ENCODE assay signal across 12 cellular contexts in genomic region chr11:43547411-43547718, GRCh38.
DNase-seq lines count a peak whose midpoint lies in the region; ATAC-seq, FAIRE-seq and TF ChIP-seq lines count a peak whose summit lies in the region.
"Had no signal": no experiment of that assay in that cellular context is flagged by ENCODE, and none has a peak within 500 bp of the region (broad histone marks: within the 10 kb centered on the region; RNA-seq: fewer than 3 reads in every experiment).

No MANE protein-coding gene starts in this region.

- WGBS in HepG2 (ENCODE audit: low lambda C conversion rate) = 0% methylated on average over 2 of the region's 26 CpGs
- 5% methylated on average over 18 of the region's 26 CpGs; no CpG with 5 or more reads in 1 of the 2 donors for WGBS in upper lobe of left lung, 2 donors

- H3K27me3 ChIP-seq in breast epithelium (peaks cover 0 to 12% of the 10 kb centered on the region in 2 donors), dorsolateral prefrontal cortex (peaks cover 0 to 23% (median 0%) of the 10 kb centered on the region in 45 donors), HepG2 (ENCODE audit: control insufficient read depth in 1 of 2, insufficient read depth in 2 of 2, low read length in 2 of 2) (peaks cover 4 to 39% of the 10 kb centered on the region in 2 experiments; a peak in 4 of 5 replicates), upper lobe of left lung (peaks cover 0 to 14% (median 5%) of the 10 kb centered on the region in 4 donors)
- H3K27me3 ChIP-seq: BE2C had no signal

- no peaks in the 10 kb centered on the region for H3K27me3 Mint-ChIP-seq in MCF 10A (ENCODE audit: insufficient read depth, unreplicated experiment)

- no peak overlapping the region for H3K27ac Mint-ChIP-seq in MCF 10A (ENCODE audit: low read depth, unreplicated experiment)
- H3K27ac Mint-ChIP-seq: activated naive CD4-positive, alpha-beta T cell treated with anti-CD3 and anti-CD28 coated beads, Interleukin-2, amount 50 U/mL, for 24 hours; effector memory CD8-positive, alpha-beta T cell had no signal

- H3K36me3 ChIP-seq in breast epithelium (no peaks in the 10 kb centered on the region), HepG2 (replicated peaks in 1 of 2; ENCODE audit: control insufficient read depth in 1 of 2, insufficient read depth in 2 of 2, low read length in 2 of 2) (no peaks in the 10 kb centered on the region), upper lobe of left lung (no peaks in the 10 kb centered on the region)
- H3K36me3 ChIP-seq: BE2C had no signal

- in situ Hi-C loops in HepG2 (cut with HindIII; ENCODE audit: extremely low pct_ligation_motif_present, low pct_unique_long_range_greater_than_20kb) = no loop called here

- FAIRE-seq in HepG2 (lab: Jason Lieb, UNC) = no peak

- no peak for DNase-seq in breast epithelium (ENCODE audit: low spot score in 2 of 2)
- no peak for DNase-seq in MCF 10A (ENCODE audit: unreplicated experiment)
- peak in 3 of 10 donors; percentile 51 to 69 (median 57) for DNase-seq in dorsolateral prefrontal cortex
- DNase-seq in HepG2 (ENCODE audit: low spot score) = no peak
- DNase-seq in upper lobe of left lung = peak in 1 of 2 donors; percentile 71
- no peak for DNase-seq in occipital lobe (lab: John Stamatoyannopoulos, UW)
- DNase-seq: BE2C; effector memory CD8-positive, alpha-beta T cell; NCI-H2107 had no signal

- peak overlapping the region; percentile 65 for H3K4me2 ChIP-seq in HepG2 (ENCODE audit: low read depth, low read length)

- H3K4me1 ChIP-seq in breast epithelium (no peaks in the 10 kb centered on the region), HepG2 (ENCODE audit: insufficient read depth, low read length) (peaks cover 23% of the 10 kb centered on the region), upper lobe of left lung (peaks cover 2 to 17% (median 7%) of the 10 kb centered on the region in 4 donors)
- H3K4me1 ChIP-seq: BE2C had no signal

- TF ChIP-seq CTCF in breast epithelium (IDR thresholded peaks at IDR 0.05) (no peak), MCF 10A (IDR thresholded peaks at IDR 0.05; ENCODE audit: unreplicated experiment) (no peak), dorsolateral prefrontal cortex (IDR thresholded peaks at IDR 0.05 in 54 of 56, conservative IDR thresholded peaks at IDR 0.05 in 2 of 56; ENCODE audit: low read depth in 1 of 56, partially characterized antibody in 56 of 56) (no peak), HepG2 (CRISPR knock-in tag; IDR thresholded peaks at IDR 0.05) (no peak), upper lobe of left lung (IDR thresholded peaks at IDR 0.05) (no peak)

- no peaks in the 10 kb centered on the region for H3K4me1 Mint-ChIP-seq in MCF 10A (ENCODE audit: insufficient read depth, unreplicated experiment)
- H3K4me1 Mint-ChIP-seq: activated naive CD4-positive, alpha-beta T cell treated with anti-CD3 and anti-CD28 coated beads, Interleukin-2, amount 50 U/mL, for 24 hours had no signal

- TF ChIP-seq POLR2A in breast epithelium (IDR thresholded peaks at IDR 0.05) (no peak), HepG2 (IDR thresholded peaks at IDR 0.05; ENCODE audit: insufficient read depth in 1 of 2, low read depth in 2 of 2, low read length in 2 of 2) (no peak), upper lobe of left lung (IDR thresholded peaks at IDR 0.05) (no peak)

- POLR2A ChIA-PET in MCF 10A (lab: Yijun Ruan, JAX) (no interaction called here), HepG2 (lab: Yijun Ruan, JAX) (no interaction called here)

- no peak overlapping the region for H3K27ac ChIP-seq in breast epithelium
- peak overlapping the region in 25 of 59 donors; percentile 13 to 79 (median 60) for H3K27ac ChIP-seq in dorsolateral prefrontal cortex
- no peak overlapping the region for H3K27ac ChIP-seq in HepG2 (ENCODE audit: extremely low read length, insufficient read depth, low read length)
- no peak overlapping the region for H3K27ac ChIP-seq in upper lobe of left lung

- H2AFZ ChIP-seq in HepG2 (ENCODE audit: low read length) = no peak overlapping the region

- no peak overlapping the region for H3K9ac ChIP-seq in HepG2 (ENCODE audit: insufficient read depth, low read depth, low read length)

- peak; percentile 26 for ATAC-seq in HepG2
- ATAC-seq in upper lobe of left lung (ENCODE audit: low FRiP score in 2 of 2) = no peak
- no peak for ATAC-seq in HG02981 (IDR thresholded peaks at IDR 0.05; ENCODE audit: unreplicated experiment)
- ATAC-seq in GM18873 (IDR thresholded peaks at IDR 0.05; ENCODE audit: low FRiP score, unreplicated experiment) = no peak
- ATAC-seq: effector memory CD8-positive, alpha-beta T cell had no signal

- CTCF ChIA-PET in MCF 10A (lab: Yijun Ruan, JAX) (no interaction called here), HepG2 (lab: Yijun Ruan, JAX; ENCODE audit: low intra/inter-chr PET ratio, low total read pairs) (no interaction called here)

- H3K9me3 ChIP-seq in breast epithelium (no peaks in the 10 kb centered on the region), HepG2 (ENCODE audit: low read length) (no peaks in the 10 kb centered on the region), upper lobe of left lung (no peaks in the 10 kb centered on the region)
- H3K9me3 ChIP-seq: BE2C had no signal

- TF ChIP-seq RAD21 in HepG2 (CRISPR knock-in tag; IDR thresholded peaks at IDR 0.05) = no peak

- intact Hi-C loops in breast epithelium (cut with DNase I; ENCODE audit: low total_unique reads) = no loop called here
- intact Hi-C loops in MCF 10A (cut with micrococcal nuclease) = no loop called here
- intact Hi-C loops in dorsolateral prefrontal cortex (cut with DNase I) = no loop called here
- intact Hi-C loops in HepG2 (cut with micrococcal nuclease; ENCODE audit: unreplicated experiment) = no loop called here

- TF ChIP-seq EP300 in HepG2 (IDR thresholded peaks at IDR 0.05; ENCODE audit: low read depth in 2 of 2, low read length in 2 of 2) (no peak), HepG2 (CRISPR knock-in tag; IDR thresholded peaks at IDR 0.05; ENCODE audit: borderline replicate concordance) (no peak), upper lobe of left lung (IDR thresholded peaks at IDR 0.05) (no peak)

- no peaks in the 10 kb centered on the region for H4K20me1 ChIP-seq in HepG2 (ENCODE audit: insufficient read depth, low read length)

- H3K4me3 Mint-ChIP-seq in MCF 10A (ENCODE audit: unreplicated experiment) = no peak overlapping the region
- H3K4me3 Mint-ChIP-seq: activated naive CD4-positive, alpha-beta T cell treated with anti-CD3 and anti-CD28 coated beads, Interleukin-2, amount 50 U/mL, for 24 hours had no signal

- H3K4me3 ChIP-seq in breast epithelium = peak overlapping the region; percentile 4 to 67 (median 47)
- H3K4me3 ChIP-seq in dorsolateral prefrontal cortex = peak overlapping the region in 54 of 59 donors; percentile 11 to 63 (median 47)
- H3K4me3 ChIP-seq in HepG2 (replicated peaks in 1 of 3; ENCODE audit: insufficient read depth in 1 of 3, low read depth in 2 of 3, low read length in 3 of 3) = peak overlapping the region in 2 of 3 experiments; percentile 25 to 36; a peak in 3 of 6 replicates
- peak overlapping the region in 3 of 4 donors; percentile 13 to 35 (median 35) for H3K4me3 ChIP-seq in upper lobe of left lung

- no TSS peak for BruUV-seq in MCF 10A (replicated peaks; lab: Mats Ljungman, UMichigan)
- no TSS peak for BruUV-seq in HepG2 (replicated peaks; lab: Mats Ljungman, UMichigan)

- no peaks in the 10 kb centered on the region for H3K79me2 ChIP-seq in HepG2 (ENCODE audit: insufficient read depth, low read length)

- no peaks in the 10 kb centered on the region for H3K9me3 Mint-ChIP-seq in MCF 10A (ENCODE audit: unreplicated experiment)
- H3K9me3 Mint-ChIP-seq: activated naive CD4-positive, alpha-beta T cell treated with anti-CD3 and anti-CD28 coated beads, Interleukin-2, amount 50 U/mL, for 24 hours; effector memory CD8-positive, alpha-beta T cell had no signal

- no peaks in the 10 kb centered on the region for H3K36me3 Mint-ChIP-seq in MCF 10A (ENCODE audit: insufficient read depth, unreplicated experiment)
- H3K36me3 Mint-ChIP-seq: activated naive CD4-positive, alpha-beta T cell treated with anti-CD3 and anti-CD28 coated beads, Interleukin-2, amount 50 U/mL, for 24 hours had no signal

TF ChIP-seq in HepG2, 621 proteins besides CTCF, POLR2A, EP300 and RAD21:
- TF ChIP-seq POGZ (CRISPR knock-in tag; IDR thresholded peaks at IDR 0.05) (no peak), SMYD3 (CRISPR knock-in tag; IDR thresholded peaks at IDR 0.05) (no peak), ZNF768 (CRISPR knock-in tag; IDR thresholded peaks at IDR 0.05) (0 out of 2 replicates have a peak, but pooled peaks have one; percentile 18), ZNF468 (CRISPR knock-in tag; IDR thresholded peaks at IDR 0.05) (no peak), HNF4A (CRISPR knock-in tag; IDR thresholded peaks at IDR 0.05) (no peak), SMAD1 (CRISPR knock-in tag; IDR thresholded peaks at IDR 0.05; ENCODE audit: borderline replicate concordance, low read depth) (no peak), MLLT10 (CRISPR knock-in tag; IDR thresholded peaks at IDR 0.05) (no peak)
TF ChIP-seq in HepG2: peak in this region for 1.
